Comparison of ENCODE assay signal across 8 cellular contexts in genomic region chr3:184562146-184562861, GRCh38. TPM values are rescaled to one million over a fixed set of nuclear protein-coding genes. Genes with fewer than 3 reads are reported as not detected.
DNase-seq lines count a peak whose midpoint lies in the region; ATAC-seq and TF ChIP-seq lines count a peak whose summit lies in the region.

No MANE protein-coding gene starts in this region.

- H3K27me3 ChIP-seq in PC-3 (ENCODE audit: low read length) (no peaks in the 10 kb centered on the region), fibroblast of lung (ENCODE audit: control insufficient read depth, insufficient read depth, low read length) (peaks cover 12% of the 10 kb centered on the region), neutrophil (peaks cover 100% of the 10 kb centered on the region)

- H3K9me2 ChIP-seq in PC-3 (replicated peaks; ENCODE audit: low read length): no peaks in the 10 kb centered on the region

- H3K27ac Mint-ChIP-seq in activated CD4-positive, alpha-beta memory T cell treated with anti-CD3 and anti-CD28 coated beads for 36 hours: no peak overlapping the region

- no peaks in the 10 kb centered on the region for H3K36me3 ChIP-seq in PC-3 (ENCODE audit: low read depth, low read length)
- H3K36me3 ChIP-seq in fibroblast of lung (ENCODE audit: control insufficient read depth, insufficient read depth, low read length): no peaks in the 10 kb centered on the region
- H3K36me3 ChIP-seq in neutrophil: no peaks in the 10 kb centered on the region

- peaks cover 72% of the 10 kb centered on the region for H3K4me1 ChIP-seq in PC-3 (ENCODE audit: insufficient read depth, low read length)
- H3K4me1 ChIP-seq in fibroblast of lung (ENCODE audit: control insufficient read depth, extremely low read depth, insufficient read depth, low read length): peaks cover 21% of the 10 kb centered on the region
- H3K4me1 ChIP-seq in neutrophil (ENCODE audit: control insufficient read depth in 1 of 2, insufficient read depth in 1 of 2, low read depth in 1 of 2, low read length in 1 of 2): peaks cover 13 to 16% of the 10 kb centered on the region in 2 experiments

- peaks cover 21% of the 10 kb centered on the region for H3K4me1 Mint-ChIP-seq in activated CD4-positive, alpha-beta memory T cell treated with anti-CD3 and anti-CD28 coated beads for 36 hours (ENCODE audit: low read depth)

- H3K79me2 ChIP-seq in PC-3 (ENCODE audit: low read length): peaks cover 46% of the 10 kb centered on the region
- H3K79me2 ChIP-seq in fibroblast of lung (ENCODE audit: control insufficient read depth, insufficient read depth, low read length): peaks cover 5% of the 10 kb centered on the region

- no peak overlapping the region for H2AFZ ChIP-seq in PC-3 (ENCODE audit: low read length)
- H2AFZ ChIP-seq in fibroblast of lung (ENCODE audit: low read length): no peak overlapping the region

- TF ChIP-seq CTCF in C4-2B (conservative IDR thresholded peaks at IDR 0.05) (no peak), PC-3 (conservative IDR thresholded peaks at IDR 0.05; ENCODE audit: low read depth, low read length) (no peak), fibroblast of lung (conservative IDR thresholded peaks at IDR 0.05 in 1 of 2, IDR thresholded peaks at IDR 0.05 in 1 of 2; ENCODE audit: low read depth in 1 of 2, low read length in 2 of 2) (no peak), neutrophil (IDR thresholded peaks at IDR 0.05) (no peak), GM13976 (IDR thresholded peaks at IDR 0.05; ENCODE audit: borderline replicate concordance, control extremely low read depth, extremely low read depth, insufficient read depth, missing control alignments) (no peak)

- in situ Hi-C loops in GM13976 (cut with MboI; ENCODE audit: low sequenced_read_pairs, unreplicated experiment): no loop called here

- H3K4me2 ChIP-seq in PC-3 (ENCODE audit: low read length) (peak overlapping the region; percentile 88), fibroblast of lung (ENCODE audit: extremely low read depth, insufficient read depth, low read length) (peak overlapping the region; percentile 80)

- intact Hi-C loops in PC-3 (cut with micrococcal nuclease): no loop called here
- intact Hi-C loops in activated CD4-positive, alpha-beta memory T cell treated with anti-CD3 and anti-CD28 coated beads for 36 hours (cut with micrococcal nuclease): no loop called here

- H3K27me3 Mint-ChIP-seq in activated CD4-positive, alpha-beta memory T cell treated with anti-CD3 and anti-CD28 coated beads for 36 hours: peaks cover 16% of the 10 kb centered on the region

- peak overlapping the region; percentile 54 for H3K27ac ChIP-seq in C4-2B
- H3K27ac ChIP-seq in PC-3 (ENCODE audit: low read length): no peak overlapping the region
- no peak overlapping the region for H3K27ac ChIP-seq in fibroblast of lung (ENCODE audit: insufficient read depth, low read length)
- H3K27ac ChIP-seq in neutrophil: no peak overlapping the region

- H3K9me3 Mint-ChIP-seq in activated CD4-positive, alpha-beta memory T cell treated with anti-CD3 and anti-CD28 coated beads for 36 hours: no peaks in the 10 kb centered on the region

- peak overlapping the region; percentile 69 for H3K9ac ChIP-seq in PC-3 (ENCODE audit: low read length)
- peak overlapping the region; percentile 25 for H3K9ac ChIP-seq in fibroblast of lung (ENCODE audit: insufficient read depth, low read length)

- CTCF ChIA-PET in PC-3 (lab: Charles Lee): interaction anchor here (0.9 kb wide), 1 partner anchor 17 kb away, joined by 4 read pairs; no protein-coding TSS in a partner anchor
- CTCF ChIA-PET in activated CD4-positive, alpha-beta memory T cell treated with anti-CD3 and anti-CD28 coated beads for 36 hours (lab: Charles Lee): interaction anchor here (0.7 to 3.2 kb wide), 14 partner anchors 8 to 614 kb away, joined by 3 to 33 read pairs (median 6); partner anchors contain the start of gene MAGEF1

- H3K4me3 ChIP-seq in PC-3 (ENCODE audit: low read length): peak overlapping the region; percentile 81
- H3K4me3 ChIP-seq in fibroblast of lung (replicated peaks in 1 of 4; ENCODE audit: control extremely low read depth in 1 of 4, insufficient read depth in 1 of 4, low read depth in 3 of 4, low read length in 4 of 4): peak overlapping the region in 3 of 4 experiments; percentile 53 to 81 (median 65)
- H3K4me3 ChIP-seq in neutrophil (ENCODE audit: low read depth in 1 of 2, low read length in 1 of 2): peak overlapping the region; percentile 61 to 82

- ATAC-seq in PC-3 (no peak; the same call in 1 of the 2 replicates), GM19035 (IDR thresholded peaks at IDR 0.05; ENCODE audit: unreplicated experiment) (no peak)

- H4K20me1 ChIP-seq in PC-3 (ENCODE audit: low read length) (peaks cover 19% of the 10 kb centered on the region; the same call in 1 of the 2 replicates), fibroblast of lung (ENCODE audit: control insufficient read depth, extremely low read depth, insufficient read depth, low read length) (no peaks in the 10 kb centered on the region)

- no peaks in the 10 kb centered on the region for H3K36me3 Mint-ChIP-seq in activated CD4-positive, alpha-beta memory T cell treated with anti-CD3 and anti-CD28 coated beads for 36 hours

- H3K9me3 ChIP-seq in PC-3 (ENCODE audit: low read length) (no peaks in the 10 kb centered on the region), fibroblast of lung (ENCODE audit: control insufficient read depth, insufficient read depth, low read depth, low read length) (no peaks in the 10 kb centered on the region), neutrophil (no peaks in the 10 kb centered on the region)

- DNase-seq in PC-3 (peak; percentile 21), fibroblast of lung (ENCODE audit: low read depth in 2 of 2) (no peak), epidermal melanocyte (ENCODE audit: insufficient read length, low spot score) (no peak), GM13976 (ENCODE audit: low spot score) (no peak)
- DNase-seq in activated CD4-positive, alpha-beta memory T cell treated with anti-CD3 and anti-CD28 coated beads for 36 hours: no peak

- BruUV-seq in PC-3 (replicated peaks; lab: Mats Ljungman, UMichigan): no TSS peak

- no peak overlapping the region for H3K4me3 Mint-ChIP-seq in activated CD4-positive, alpha-beta memory T cell treated with anti-CD3 and anti-CD28 coated beads for 36 hours

- POLR2A ChIA-PET in PC-3 (lab: Charles Lee; ENCODE audit: unreplicated experiment): interaction anchor here (0.6 kb wide), 1 partner anchor 72 kb away, joined by 9 read pairs; no protein-coding TSS in a partner anchor
- POLR2A ChIA-PET in activated CD4-positive, alpha-beta memory T cell treated with anti-CD3 and anti-CD28 coated beads for 36 hours (lab: Charles Lee): interaction anchor here (1.7 kb wide), 1 partner anchor 149 kb away, joined by 4 read pairs; the partner anchor contains the start of gene MAGEF1

- no peaks in the 10 kb centered on the region for H3F3A ChIP-seq in PC-3 (ENCODE audit: low read length, unreplicated experiment)

RNA-seq across cellular contexts. Expression of gene EPHB3, which starts 0.7 kb away (rescaled TPM):
- total RNA-seq in PC-3 (2014; rRNA removed): 18.2 and 23.1 TPM in 2 replicates
- total RNA-seq in fibroblast of lung: 3.9 and 7.6 TPM in 2 replicates
- 1.6 and 2.2 TPM in 2 replicates for polyA plus RNA-seq in fibroblast of lung
- polyA plus RNA-seq in fibroblast of lung (2012): 4.0 and 5.1 TPM in 2 replicates
- 21.6 and 24.8 TPM in 2 replicates for polyA minus RNA-seq in fibroblast of lung (ENCODE audit: low replicate concordance)
- under 1 TPM in 1 of 2 experiments, not detected in 1; 0.07 TPM for total RNA-seq in activated CD4-positive, alpha-beta memory T cell treated with anti-CD3 and anti-CD28 coated beads for 36 hours
